ENCODE assay signal across 1 cellular context in the genomic region with DNA sequence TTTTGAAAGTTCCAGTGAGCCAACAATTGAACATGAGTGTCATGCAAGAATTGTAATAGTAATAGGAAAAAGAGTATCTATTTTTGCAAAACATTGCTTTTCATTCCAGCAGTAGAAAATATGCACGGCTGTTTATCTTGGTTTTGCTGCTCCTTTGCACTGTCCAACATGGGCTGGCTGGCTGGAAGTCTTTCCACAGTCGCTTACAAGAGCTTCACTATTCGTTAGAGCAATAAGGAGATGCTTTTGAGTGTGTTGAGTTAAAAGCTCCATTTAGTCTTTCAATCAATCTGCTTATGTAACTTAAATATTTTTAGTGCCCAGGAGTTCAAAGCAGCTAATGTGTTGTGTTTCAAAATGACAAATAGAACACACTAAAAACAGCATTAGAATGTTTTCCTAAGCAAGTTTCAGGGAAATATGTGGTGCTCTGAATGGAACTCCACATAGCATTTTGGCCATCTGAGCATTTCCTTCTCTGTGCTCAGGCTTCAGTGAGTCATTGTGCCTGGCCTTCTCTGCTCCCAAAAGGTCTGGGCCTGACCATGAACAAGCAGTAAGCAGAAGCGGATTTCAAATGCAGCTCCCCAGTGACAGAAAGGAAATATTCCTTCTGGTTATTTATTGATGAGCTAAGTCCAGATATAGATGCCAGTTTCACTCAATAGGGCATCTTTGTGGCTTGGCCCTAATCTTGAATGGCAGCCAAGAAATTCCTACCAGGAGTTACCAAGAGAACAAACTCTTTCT.
TF ChIP-seq lines count a peak whose summit lies in the region.

No MANE protein-coding gene starts in this region.

TF ChIP-seq in HepG2, 621 proteins besides CTCF, POLR2A, EP300 and RAD21 (continued from another document):
- no peak for TF ChIP-seq AHDC1 (CRISPR knock-in tag; IDR thresholded peaks at IDR 0.05; ENCODE audit: borderline replicate concordance)
